9 cellular contexts compared by ENCODE assay signal in the genomic region with DNA sequence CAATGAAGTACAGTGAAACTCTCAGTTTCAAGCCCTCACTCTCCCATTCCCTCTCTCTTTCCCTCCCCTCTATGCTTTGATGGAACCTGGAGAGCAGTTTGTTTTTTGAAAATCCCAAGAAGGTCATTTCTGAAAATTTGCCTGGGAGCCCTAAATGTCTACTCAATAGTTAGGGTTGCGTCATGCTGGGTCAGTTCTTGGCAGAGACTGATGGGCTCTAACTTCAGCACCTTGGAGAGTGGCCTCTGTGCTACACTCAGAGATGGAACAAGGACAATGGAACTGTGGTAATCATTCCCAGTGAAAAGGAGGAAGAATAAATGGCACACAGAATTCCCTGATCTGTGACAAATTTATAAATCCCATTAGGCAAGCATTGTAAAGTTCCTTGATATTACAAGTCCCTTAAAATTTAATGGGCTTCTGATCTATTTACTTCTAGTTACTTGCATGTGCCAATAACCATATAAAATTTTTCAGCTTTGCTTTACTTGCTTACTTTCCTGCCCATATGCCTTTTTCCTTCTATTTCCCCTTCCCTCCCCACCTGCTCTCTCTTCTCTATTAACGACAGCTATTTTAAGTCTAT.
DNase-seq lines count a peak whose midpoint lies in the region; ATAC-seq and TF ChIP-seq lines count a peak whose summit lies in the region.
"Had no signal": no experiment of that assay in that cellular context is flagged by ENCODE, and none has a peak within 500 bp of the region (broad histone marks: within the 10 kb centered on the region; RNA-seq: fewer than 3 reads in every experiment).

No MANE protein-coding gene starts in this region.

- peak; percentile 16 for DNase-seq in activated CD4-positive, alpha-beta T cell treated with anti-CD3 and anti-CD28 coated beads for 36 hours
- DNase-seq in activated CD4-positive, alpha-beta T cell treated with anti-CD3 and anti-CD28 coated beads, Interleukin-2, amount 50 U/mL, for 1 hour: no peak
- DNase-seq in PC-9 (peak; percentile 19 to 33), fibroblast of pulmonary artery (ENCODE audit: low read depth) (peak; percentile 80), renal cortical epithelial cell (ENCODE audit: low read depth) (peak; percentile 39), ureter (ENCODE audit: low spot score) (no peak)
- no peak for DNase-seq in activated T-helper 1 cell treated with anti-CD3 and anti-CD28 coated beads, Interleukin-12 subunit alpha, Interleukin-12 subunit beta, Interleukin-2, Interleukin-4 antibody, amounts not matched to agents 30 ng/mL and 10 ng/mL and 1 ng/mL, durations not matched to agents 14 hours and 24 hours and 36 hours (ENCODE audit: low spot score)
- DNase-seq: activated CD8-positive, alpha-beta memory T cell treated with anti-CD3 and anti-CD28 coated beads, Interleukin-2, amount 50 U/mL, for 4 hours had no signal

- POLR2A ChIA-PET in activated CD4-positive, alpha-beta T cell treated with anti-CD3 and anti-CD28 coated beads for 36 hours (lab: Charles Lee): no interaction called here
- POLR2A ChIA-PET in PC-9 (lab: Charles Lee; ENCODE audit: unreplicated experiment): no interaction called here

- no peaks in the 10 kb centered on the region for H3K79me2 ChIP-seq in PC-9 (ENCODE audit: low read depth)

- H3K27me3 ChIP-seq in PC-9 (ENCODE audit: insufficient read depth, low read depth) (peaks cover 7% of the 10 kb centered on the region; the same call in 1 of the 2 replicates), gastroesophageal sphincter (peaks cover 4% of the 10 kb centered on the region)

- peaks cover 2% of the 10 kb centered on the region for H3K9me3 Mint-ChIP-seq in activated CD4-positive, alpha-beta T cell treated with anti-CD3 and anti-CD28 coated beads for 36 hours (ENCODE audit: low read depth)
- H3K9me3 Mint-ChIP-seq in activated T-helper 1 cell treated with anti-CD3 and anti-CD28 coated beads, Interleukin-12 subunit alpha, Interleukin-12 subunit beta, Interleukin-2, Interleukin-4 antibody, amounts not matched to agents 30 ng/mL and 10 ng/mL and 1 ng/mL, durations not matched to agents 14 hours and 24 hours and 36 hours: peaks cover 3% of the 10 kb centered on the region

- H3K27ac ChIP-seq in PC-9: no peak overlapping the region
- H3K27ac ChIP-seq in gastroesophageal sphincter: no peak overlapping the region

- no peak overlapping the region for H3K4me2 ChIP-seq in PC-9

- TF ChIP-seq EP300 in gastroesophageal sphincter (IDR thresholded peaks at IDR 0.05): no peak

- H3K36me3 Mint-ChIP-seq in activated CD4-positive, alpha-beta T cell treated with anti-CD3 and anti-CD28 coated beads for 36 hours (ENCODE audit: low read depth): no peaks in the 10 kb centered on the region
- H3K36me3 Mint-ChIP-seq in activated T-helper 1 cell treated with anti-CD3 and anti-CD28 coated beads, Interleukin-12 subunit alpha, Interleukin-12 subunit beta, Interleukin-2, Interleukin-4 antibody, amounts not matched to agents 30 ng/mL and 10 ng/mL and 1 ng/mL, durations not matched to agents 14 hours and 24 hours and 36 hours (ENCODE audit: low read depth): no peaks in the 10 kb centered on the region

- H3K9me3 ChIP-seq in PC-9 (ENCODE audit: insufficient read depth, low read depth): no peaks in the 10 kb centered on the region
- no peaks in the 10 kb centered on the region for H3K9me3 ChIP-seq in gastroesophageal sphincter

- ATAC-seq in activated CD4-positive, alpha-beta T cell treated with anti-CD3 and anti-CD28 coated beads for 36 hours: no peak
- no peak for ATAC-seq in gastroesophageal sphincter

- intact Hi-C loops in activated CD4-positive, alpha-beta T cell treated with anti-CD3 and anti-CD28 coated beads for 36 hours (cut with DNase I, micrococcal nuclease): no loop called here
- intact Hi-C loops in PC-9 (cut with micrococcal nuclease; ENCODE audit: unreplicated experiment): no loop called here
- intact Hi-C loops in activated T-helper 1 cell treated with anti-CD3 and anti-CD28 coated beads, Interleukin-12 subunit alpha, Interleukin-12 subunit beta, Interleukin-2, Interleukin-4 antibody, amounts not matched to agents 30 ng/mL and 10 ng/mL and 1 ng/mL, durations not matched to agents 14 hours and 24 hours and 36 hours (cut with micrococcal nuclease): no loop called here

- no peaks in the 10 kb centered on the region for H4K20me1 ChIP-seq in PC-9 (ENCODE audit: insufficient read depth)

- H3K4me3 ChIP-seq in PC-9 (no peak overlapping the region), fibroblast of pulmonary artery (replicated peaks; ENCODE audit: low read depth, low read length) (no peak overlapping the region), gastroesophageal sphincter (no peak overlapping the region)

- CTCF ChIA-PET in activated CD4-positive, alpha-beta T cell treated with anti-CD3 and anti-CD28 coated beads for 36 hours (lab: Charles Lee): interaction anchor here (1.9 kb wide), 1 partner anchor 165 kb away, joined by 4 read pairs; no protein-coding TSS in a partner anchor
- CTCF ChIA-PET in PC-9 (lab: Charles Lee): no interaction called here

- H3K9me2 ChIP-seq in PC-9 (ENCODE audit: insufficient read depth): no peaks in the 10 kb centered on the region

- H3K27me3 Mint-ChIP-seq in activated CD4-positive, alpha-beta T cell treated with anti-CD3 and anti-CD28 coated beads for 36 hours: peaks cover 4% of the 10 kb centered on the region
- peaks cover 2% of the 10 kb centered on the region for H3K27me3 Mint-ChIP-seq in activated T-helper 1 cell treated with anti-CD3 and anti-CD28 coated beads, Interleukin-12 subunit alpha, Interleukin-12 subunit beta, Interleukin-2, Interleukin-4 antibody, amounts not matched to agents 30 ng/mL and 10 ng/mL and 1 ng/mL, durations not matched to agents 14 hours and 24 hours and 36 hours (ENCODE audit: insufficient read depth)

- H3F3A ChIP-seq in PC-9 (ENCODE audit: insufficient read depth, low read depth): no peaks in the 10 kb centered on the region

- H3K36me3 ChIP-seq in PC-9 (ENCODE audit: low read depth): no peaks in the 10 kb centered on the region
- H3K36me3 ChIP-seq in gastroesophageal sphincter: no peaks in the 10 kb centered on the region

- no peak for TF ChIP-seq POLR2A in gastroesophageal sphincter (IDR thresholded peaks at IDR 0.05)

- no peak overlapping the region for H3K27ac Mint-ChIP-seq in activated CD4-positive, alpha-beta T cell treated with anti-CD3 and anti-CD28 coated beads for 36 hours
- no peak overlapping the region for H3K27ac Mint-ChIP-seq in activated T-helper 1 cell treated with anti-CD3 and anti-CD28 coated beads, Interleukin-12 subunit alpha, Interleukin-12 subunit beta, Interleukin-2, Interleukin-4 antibody, amounts not matched to agents 30 ng/mL and 10 ng/mL and 1 ng/mL, durations not matched to agents 14 hours and 24 hours and 36 hours

- WGBS in gastroesophageal sphincter (ENCODE audit: low coverage in 1 of 2), 2 donors: 23 to 26% methylated on average over 2 of the region's 2 CpGs

- no peak for TF ChIP-seq CTCF in PC-9 (conservative IDR thresholded peaks at IDR 0.05)
- no peak for TF ChIP-seq CTCF in fibroblast of pulmonary artery (IDR thresholded peaks at IDR 0.05; ENCODE audit: low read length, missing control alignments)
- TF ChIP-seq CTCF in gastroesophageal sphincter (IDR thresholded peaks at IDR 0.05): no peak

- no peak overlapping the region for H3K4me3 Mint-ChIP-seq in activated CD4-positive, alpha-beta T cell treated with anti-CD3 and anti-CD28 coated beads for 36 hours
- H3K4me3 Mint-ChIP-seq in activated T-helper 1 cell treated with anti-CD3 and anti-CD28 coated beads, Interleukin-12 subunit alpha, Interleukin-12 subunit beta, Interleukin-2, Interleukin-4 antibody, amounts not matched to agents 30 ng/mL and 10 ng/mL and 1 ng/mL, durations not matched to agents 14 hours and 24 hours and 36 hours: no peak overlapping the region

- no peak overlapping the region for H2AFZ ChIP-seq in PC-9

- H3K4me1 Mint-ChIP-seq in activated CD4-positive, alpha-beta T cell treated with anti-CD3 and anti-CD28 coated beads for 36 hours: no peaks in the 10 kb centered on the region
- no peaks in the 10 kb centered on the region for H3K4me1 Mint-ChIP-seq in activated T-helper 1 cell treated with anti-CD3 and anti-CD28 coated beads, Interleukin-12 subunit alpha, Interleukin-12 subunit beta, Interleukin-2, Interleukin-4 antibody, amounts not matched to agents 30 ng/mL and 10 ng/mL and 1 ng/mL, durations not matched to agents 14 hours and 24 hours and 36 hours (ENCODE audit: low read depth)

- BruUV-seq in PC-9 (replicated peaks; lab: Mats Ljungman, UMichigan): no TSS peak

- no peaks in the 10 kb centered on the region for H3K4me1 ChIP-seq in PC-9 (replicated peaks; ENCODE audit: insufficient read depth)
- no peaks in the 10 kb centered on the region for H3K4me1 ChIP-seq in gastroesophageal sphincter

Comparison
In these comparisons a context has a peak if more than half of its experiments do, and no peak if none do; other contexts are left out.
1. DNase-seq: peak in activated CD4-positive, alpha-beta T cell treated with anti-CD3 and anti-CD28 coated beads for 36 hours (single experiment), PC-9 (2 of 2), fibroblast of pulmonary artery (single experiment) and renal cortical epithelial cell (single experiment); none in activated CD4-positive, alpha-beta T cell treated with anti-CD3 and anti-CD28 coated beads, Interleukin-2, amount 50 U/mL, for 1 hour (single experiment), activated T-helper 1 cell treated with anti-CD3 and anti-CD28 coated beads, Interleukin-12 subunit alpha, Interleukin-12 subunit beta, Interleukin-2, Interleukin-4 antibody, amounts not matched to agents 30 ng/mL and 10 ng/mL and 1 ng/mL, durations not matched to agents 14 hours and 24 hours and 36 hours (single experiment) and ureter (single experiment).